Comparison of ENCODE assay signal across 8 cellular contexts in genomic region chr15:67133738-67134576, GRCh38.
DNase-seq lines count a peak whose midpoint lies in the region; ATAC-seq and TF ChIP-seq lines count a peak whose summit lies in the region.

No MANE protein-coding gene starts in this region.

- H3K4me3 ChIP-seq in adrenal gland: no peak overlapping the region

- no peak for TF ChIP-seq POLR2A in adrenal gland (IDR thresholded peaks at IDR 0.05)

- WGBS in adrenal gland, 4 donors: 70 to 87% (median 72%) methylated on average over 11 of the region's 11 CpGs

- H3K4me1 ChIP-seq in foreskin keratinocyte (peaks cover 54% of the 10 kb centered on the region), adrenal gland (replicated peaks in 1 of 2) (peaks cover 0 to 11% of the 10 kb centered on the region in 2 donors)

- H3K9me3 ChIP-seq in adrenal gland (replicated peaks in 1 of 3): no peaks in the 10 kb centered on the region

- peak; percentile 70 for DNase-seq in GM20000 (ENCODE audit: low spot score)
- peak; percentile 67 for DNase-seq in HT1080 (ENCODE audit: low read depth)
- peak; percentile 31 for DNase-seq in activated T-cell treated with anti-CD3 and anti-CD28 coated beads for 48 hours (ENCODE audit: low read depth)
- no peak for DNase-seq in foreskin keratinocyte
- peak; percentile 100 for DNase-seq in renal cortical epithelial cell (ENCODE audit: low read depth)
- no peak for DNase-seq in adrenal gland
- DNase-seq in NCI-H446 (lab: John Stamatoyannopoulos, UW): no peak
- DNase-seq in NCI-H748 (lab: John Stamatoyannopoulos, UW; ENCODE audit: unreplicated experiment): no peak

- TF ChIP-seq CTCF in GM20000 (IDR thresholded peaks at IDR 0.05; ENCODE audit: extremely low read depth, missing control alignments) (no peak), foreskin keratinocyte (conservative IDR thresholded peaks at IDR 0.05) (no peak), adrenal gland (IDR thresholded peaks at IDR 0.05) (no peak)

- peak overlapping the region; percentile 71 for H3K27ac ChIP-seq in foreskin keratinocyte
- peak overlapping the region in 2 of 5 donors; percentile 4 to 75 for H3K27ac ChIP-seq in adrenal gland

- intact Hi-C loops in adrenal gland (cut with DNase I): no loop called here

- ATAC-seq in foreskin keratinocyte: peak; percentile 49

- H3K36me3 ChIP-seq in adrenal gland (replicated peaks in 1 of 2): no peaks in the 10 kb centered on the region

- H3K27me3 ChIP-seq in foreskin keratinocyte: no peaks in the 10 kb centered on the region
- H3K27me3 ChIP-seq in adrenal gland: no peaks in the 10 kb centered on the region

Comparison
In these comparisons a context has a peak if more than half of its experiments do, and no peak if none do; other contexts are left out.
1. DNase-seq: peak in GM20000 (single experiment), HT1080 (single experiment), activated T-cell treated with anti-CD3 and anti-CD28 coated beads for 48 hours (single experiment) and renal cortical epithelial cell (single experiment); none in foreskin keratinocyte (0 of 2), adrenal gland (0 of 7), NCI-H446 (0 of 2) and NCI-H748 (single experiment).